In the genomic region with DNA sequence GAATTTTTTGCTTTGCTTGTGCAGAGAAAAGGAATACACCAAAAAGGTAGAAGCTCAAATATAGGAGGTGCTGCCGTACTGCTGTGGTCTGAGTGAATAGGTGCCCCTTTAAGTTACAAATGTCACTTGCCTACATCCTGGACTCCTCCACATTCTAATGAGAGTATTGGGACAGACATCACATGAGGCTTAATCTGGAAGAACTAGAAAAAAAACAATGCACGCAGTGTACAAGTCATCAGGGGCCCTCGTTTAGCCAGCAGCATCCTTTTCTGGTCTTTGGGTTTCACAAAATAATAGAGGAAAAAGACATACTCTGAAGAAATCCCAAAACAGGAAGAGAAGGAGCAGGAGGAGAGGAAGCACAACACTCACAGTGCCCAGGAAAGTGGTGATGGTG, we compare ENCODE assay signal across 26 cellular contexts.
"Had no signal": no experiment of that assay in that cellular context is flagged by ENCODE, and none has a peak within 500 bp of the region (broad histone marks: within the 10 kb centered on the region; RNA-seq: fewer than 3 reads in every experiment).

No MANE protein-coding gene starts in this region.

- H3K4me2 ChIP-seq: hepatocyte had no signal

- H3K9me3 Mint-ChIP-seq: dendritic cell treated with granulocyte-macrophage colony-stimulating factor and Interleukin-4, amounts not matched to agents 40 ng/mL and 50 ng/mL, for 4 days; nephron had no signal

- H3K4me1 Mint-ChIP-seq: memory B cell; naive thymus-derived CD4-positive, alpha-beta T cell; nephron had no signal

- H3K27ac Mint-ChIP-seq: dendritic cell treated with granulocyte-macrophage colony-stimulating factor and Interleukin-4, amounts not matched to agents 40 ng/mL and 50 ng/mL, for 4 days; memory B cell; naive thymus-derived CD4-positive, alpha-beta T cell; nephron; stimulated activated memory B cell treated with anti-CD40 and anti-IgM and Interleukin-4, amounts not matched to agents 10 μg/mL and 1 μg/mL and 100 μg/mL, for 72 hours had no signal

- H3K27me3 Mint-ChIP-seq: dendritic cell treated with granulocyte-macrophage colony-stimulating factor and Interleukin-4, amounts not matched to agents 40 ng/mL and 50 ng/mL, for 4 days had no signal

- H3K27ac ChIP-seq: colonic mucosa, gastroesophageal sphincter, hepatocyte, prostate gland, right atrium auricular region, transverse colon, upper lobe of right lung, uterus had no signal

- H3K4me3 ChIP-seq: colonic mucosa, gastroesophageal sphincter, heart left ventricle, hepatocyte, lung, prostate gland, right atrium auricular region, thoracic aorta, transverse colon, upper lobe of right lung, uterus had no signal

- DNase-seq: colonic mucosa; effector memory CD4-positive, alpha-beta T cell; foreskin fibroblast; heart left ventricle; kidney; midbrain; naive thymus-derived CD4-positive, alpha-beta T cell; nucleus accumbens; stimulated activated CD4-positive, alpha-beta T cell treated with anti-CD3 and anti-CD28 coated beads, Interleukin-2, amount 100 ng/mL, for 24 hours; stimulated activated CD4-positive, alpha-beta T cell treated with anti-CD3 and anti-CD28 coated beads, Interleukin-4, amount 100 ng/mL, for 4 hours; stimulated activated naive CD8-positive, alpha-beta T cell treated with anti-CD3 and anti-CD28 coated beads, Interleukin-15, Interleukin-2, amounts not matched to agents 100 U/mL and 50 U/mL, for 24 hours; transverse colon; upper lobe of right lung; uterus had no signal

- H3K36me3 Mint-ChIP-seq: memory B cell; naive thymus-derived CD4-positive, alpha-beta T cell; stimulated activated memory B cell treated with anti-CD40 and anti-IgM and Interleukin-4, amounts not matched to agents 10 μg/mL and 1 μg/mL and 100 μg/mL, for 72 hours had no signal

- H2AFZ ChIP-seq: hepatocyte had no signal

- H3K9me3 ChIP-seq: colonic mucosa, gastroesophageal sphincter, heart left ventricle, prostate gland, right atrium auricular region, thoracic aorta, transverse colon, upper lobe of right lung, uterus had no signal

- H3K79me2 ChIP-seq: hepatocyte had no signal

- H3K27me3 ChIP-seq: colonic mucosa, gastroesophageal sphincter, heart left ventricle, hepatocyte, right atrium auricular region, transverse colon, upper lobe of right lung, uterus had no signal

- H3K4me1 ChIP-seq: colonic mucosa, gastroesophageal sphincter, prostate gland, transverse colon, upper lobe of right lung, uterus had no signal

- FAIRE-seq: endometrium, kidney had no signal

- ATAC-seq: gastroesophageal sphincter; naive thymus-derived CD4-positive, alpha-beta T cell; sciatic nerve; stimulated activated memory B cell treated with anti-CD40 and anti-IgM and Interleukin-4, amounts not matched to agents 10 μg/mL and 1 μg/mL and 100 μg/mL, for 72 hours; stimulated activated naive CD8-positive, alpha-beta T cell treated with anti-CD3 and anti-CD28 coated beads, Interleukin-15, Interleukin-2, amounts not matched to agents 100 U/mL and 50 U/mL, for 24 hours; upper lobe of right lung had no signal

- H3K4me3 Mint-ChIP-seq: dendritic cell treated with granulocyte-macrophage colony-stimulating factor and Interleukin-4, amounts not matched to agents 40 ng/mL and 50 ng/mL, for 4 days; memory B cell; naive thymus-derived CD4-positive, alpha-beta T cell; nephron; stimulated activated memory B cell treated with anti-CD40 and anti-IgM and Interleukin-4, amounts not matched to agents 10 μg/mL and 1 μg/mL and 100 μg/mL, for 72 hours had no signal

- H3K36me3 ChIP-seq: colonic mucosa, gastroesophageal sphincter, heart left ventricle, prostate gland, right atrium auricular region, thoracic aorta, transverse colon, upper lobe of right lung, uterus had no signal
